12 cellular contexts compared by ENCODE assay signal in the genomic region with DNA sequence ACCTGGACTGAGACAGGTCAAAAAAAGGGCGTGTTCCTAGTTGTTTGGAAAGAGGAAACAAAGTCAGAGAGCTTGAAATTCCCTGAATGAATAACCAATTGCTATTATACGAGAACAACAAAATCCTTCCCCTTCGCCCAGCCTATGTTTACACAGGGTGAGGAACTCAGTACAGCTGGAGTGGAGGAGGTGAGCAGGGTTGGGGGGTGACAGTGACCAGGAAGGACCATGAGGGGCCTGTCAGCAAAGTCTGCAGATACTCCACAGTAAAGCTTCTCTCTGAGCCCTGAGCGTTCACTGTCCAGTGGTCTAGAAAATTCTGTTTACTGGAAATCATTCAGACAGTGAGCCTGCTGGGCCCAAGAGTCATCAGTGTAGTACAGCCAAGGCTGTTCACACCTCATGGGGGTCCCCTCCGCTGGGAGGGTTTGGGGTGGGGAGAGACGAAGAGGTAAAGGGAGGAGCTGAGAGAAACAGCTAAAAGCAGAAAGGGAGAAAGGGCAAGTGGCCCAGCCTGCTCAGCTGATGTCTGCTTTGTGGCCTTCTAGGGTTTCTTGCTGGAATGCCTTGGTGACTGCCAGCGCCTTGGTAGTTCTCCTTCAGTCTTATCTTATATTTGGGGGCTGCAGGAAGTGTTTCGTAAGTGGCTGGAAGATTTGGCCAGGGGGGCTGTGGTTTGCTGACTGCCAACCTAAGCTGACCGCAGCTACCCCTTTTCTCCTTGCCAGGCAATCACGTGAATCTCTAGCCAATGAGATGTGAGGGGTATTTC. TPM values are rescaled to one million over a fixed set of nuclear protein-coding genes. Genes with fewer than 3 reads are reported as not detected.
DNase-seq lines count a peak whose midpoint lies in the region; ATAC-seq and TF ChIP-seq lines count a peak whose summit lies in the region.
"Had no signal": no experiment of that assay in that cellular context is flagged by ENCODE, and none has a peak within 500 bp of the region (broad histone marks: within the 10 kb centered on the region; RNA-seq: fewer than 3 reads in every experiment).

No MANE protein-coding gene starts in this region.

- H3K36me3 Mint-ChIP-seq in Caco-2 (ENCODE audit: insufficient read depth, unreplicated experiment) = peaks cover 95% of the 10 kb centered on the region
- H3K36me3 Mint-ChIP-seq in immature natural killer cell = peaks cover 0 to 25% (median 6%) of the 10 kb centered on the region in 3 donors

- in situ Hi-C loops in brain microvascular endothelial cell (cut with HindIII; ENCODE audit: low pct_ligation_motif_present, low sequenced_read_pairs) = no loop called here

- H3K9me3 ChIP-seq in Caco-2 = no peaks in the 10 kb centered on the region

- no peak for DNase-seq in Caco-2
- no peak for DNase-seq in RWPE1 (ENCODE audit: low spot score)
- DNase-seq in immature natural killer cell = peak in 2 of 3 donors; percentile 62 to 71
- no peak for DNase-seq in sciatic nerve (ENCODE audit: low spot score)
- no peak for DNase-seq in brain microvascular endothelial cell
- DNase-seq in GOT3 (lab: John Stamatoyannopoulos, UW) = no peak
- no peak for DNase-seq in germinal center (ENCODE audit: low spot score)
- DNase-seq: activated naive CD4-positive, alpha-beta T cell treated with anti-CD3 and anti-CD28 coated beads for 36 hours; Calu3; NCI-H2107 had no signal

- POLR2A ChIA-PET in Caco-2 (lab: Charles Lee) (interaction anchor here (0.7 kb wide), 1 partner anchor 138 kb away, joined by 8 read pairs; no protein-coding TSS in a partner anchor), RWPE1 (lab: Yijun Ruan, JAX; ENCODE audit: low non-redundant PET) (no interaction called here)

- CTCF ChIA-PET in Caco-2 (lab: Charles Lee) = no interaction called here
- CTCF ChIA-PET in RWPE1 (lab: Yijun Ruan, JAX) = no interaction called here

- ATAC-seq in sciatic nerve (peak; percentile 14), GM21515 (IDR thresholded peaks at IDR 0.05; ENCODE audit: unreplicated experiment) (no peak)

- no peaks in the 10 kb centered on the region for H3K27me3 Mint-ChIP-seq in Caco-2 (ENCODE audit: insufficient read depth, unreplicated experiment)
- H3K27me3 Mint-ChIP-seq in immature natural killer cell (ENCODE audit: low read depth in 3 of 3) = peaks cover 0 to 10% (median 5%) of the 10 kb centered on the region in 3 donors

- H3K9me3 Mint-ChIP-seq in Caco-2 (ENCODE audit: unreplicated experiment) (no peaks in the 10 kb centered on the region), immature natural killer cell (no peaks in the 10 kb centered on the region)
- H3K9me3 Mint-ChIP-seq: activated naive CD4-positive, alpha-beta T cell treated with anti-CD3 and anti-CD28 coated beads for 36 hours had no signal

- no peaks in the 10 kb centered on the region for H3K27me3 ChIP-seq in Caco-2 (replicated peaks; ENCODE audit: control insufficient read depth, insufficient read depth, low read length)
- H3K27me3 ChIP-seq in brain microvascular endothelial cell (replicated peaks) = no peaks in the 10 kb centered on the region

- H3K36me3 ChIP-seq in Caco-2 (ENCODE audit: control insufficient read depth, insufficient read depth, low read length) = peaks cover 5% of the 10 kb centered on the region; the same call in 1 of the 2 replicates
- peaks cover 70% of the 10 kb centered on the region for H3K36me3 ChIP-seq in brain microvascular endothelial cell (replicated peaks)

- intact Hi-C loops in Caco-2 (cut with micrococcal nuclease; ENCODE audit: unreplicated experiment) (no loop called here), sciatic nerve (cut with DNase I) (no loop called here)

- no TSS peak for BruUV-seq in Caco-2 (replicated peaks; lab: Mats Ljungman, UMichigan)

- H3K4me1 ChIP-seq in Caco-2 = peaks cover 16% of the 10 kb centered on the region

- peak overlapping the region; percentile 74 for H3K27ac Mint-ChIP-seq in Caco-2 (ENCODE audit: unreplicated experiment)
- H3K27ac Mint-ChIP-seq in immature natural killer cell = peak overlapping the region in 2 of 6 donors; percentile 85 to 91
- H3K27ac Mint-ChIP-seq: activated naive CD4-positive, alpha-beta T cell treated with anti-CD3 and anti-CD28 coated beads for 36 hours had no signal

- H3K27ac ChIP-seq in RWPE1 (0 out of 2 replicates have a peak overlapping the region, but pooled peaks have one; percentile 1), brain microvascular endothelial cell (no peak overlapping the region)

- H3K4me1 Mint-ChIP-seq in Caco-2 (ENCODE audit: low read depth, unreplicated experiment) (peaks cover 23% of the 10 kb centered on the region), immature natural killer cell (peaks cover 9 to 52% of the 10 kb centered on the region in 2 donors)

- H3K4me3 Mint-ChIP-seq in Caco-2 (ENCODE audit: unreplicated experiment) (no peak overlapping the region), immature natural killer cell (peak overlapping the region in 2 of 5 donors; percentile 74)
- H3K4me3 Mint-ChIP-seq: activated naive CD4-positive, alpha-beta T cell treated with anti-CD3 and anti-CD28 coated beads for 36 hours had no signal

- no peak overlapping the region for H3K4me3 ChIP-seq in Caco-2 (ENCODE audit: low read depth, low read length)
- no peak overlapping the region for H3K4me3 ChIP-seq in brain microvascular endothelial cell (ENCODE audit: low read depth, low read length)

- TF ChIP-seq CTCF in Caco-2 (IDR thresholded peaks at IDR 0.05; ENCODE audit: insufficient read depth in 1 of 2, low read depth in 1 of 2, low read length in 1 of 2, severe bottlenecking in 1 of 2, unreplicated experiment in 1 of 2) (no peak), RWPE1 (conservative IDR thresholded peaks at IDR 0.05; ENCODE audit: low read depth) (no peak), brain microvascular endothelial cell (IDR thresholded peaks at IDR 0.05; ENCODE audit: low read depth, low read length, missing control alignments) (no peak)

RNA-seq across cellular contexts. Expression of a gene that starts 5.7 kb away (rescaled TPM):
- total RNA-seq in Caco-2 (2022) (78.8 and 86.3 TPM in 2 replicates), sciatic nerve (54.1 TPM)
- 10 to 100 TPM in 2 of 3 donors, 1 to 10 TPM in 1; 9.1 to 13.6 (median 12.3) TPM for polyA plus RNA-seq in immature natural killer cell

RNA-seq across cellular contexts. Expression of a gene that starts 7.2 kb away (rescaled TPM):
- total RNA-seq in Caco-2 (2022) (0.18 TPM in 1 of 2 replicates, not detected in the other), sciatic nerve (not detected)
- not detected for polyA plus RNA-seq in immature natural killer cell
- total RNA-seq: activated naive CD4-positive, alpha-beta T cell treated with anti-CD3 and anti-CD28 coated beads for 36 hours; Calu3; dermis microvascular lymphatic vessel endothelial cell had no signal

RNA-seq across cellular contexts. Expression of a gene that starts 14.5 kb away (rescaled TPM):
- total RNA-seq in Caco-2 (2022) = not detected in 2 replicates
- polyA plus RNA-seq in immature natural killer cell = under 1 TPM in 1 of 3 donors, not detected in 2; 0.10 TPM
- total RNA-seq in sciatic nerve = not detected
- total RNA-seq: activated naive CD4-positive, alpha-beta T cell treated with anti-CD3 and anti-CD28 coated beads for 36 hours; Calu3; dermis microvascular lymphatic vessel endothelial cell had no signal

RNA-seq across cellular contexts. Expression of a gene that starts 59.9 kb away (rescaled TPM):
- total RNA-seq in Caco-2 (2022) = 7.9 and 8.3 TPM in 2 replicates
- not detected for polyA plus RNA-seq in immature natural killer cell
- 13.8 TPM for total RNA-seq in sciatic nerve

Comparison
In these comparisons a context has a peak if more than half of its experiments do, and no peak if none do; other contexts are left out.
1. DNase-seq: peak in immature natural killer cell (2 of 3); none in Caco-2 (0 of 2), RWPE1 (single experiment), sciatic nerve (single experiment), brain microvascular endothelial cell (single experiment), GOT3 (single experiment) and germinal center (single experiment).